ENCODE assay signal across 27 cellular contexts in genomic region chr3:46918202-46918601, GRCh38. TPM values are rescaled to one million over a fixed set of nuclear protein-coding genes. Genes with fewer than 3 reads are reported as not detected.
"Had no signal": no experiment of that assay in that cellular context is flagged by ENCODE, and none has a peak within 500 bp of the region (broad histone marks: within the 10 kb centered on the region; RNA-seq: fewer than 3 reads in every experiment).

No MANE protein-coding gene starts in this region.

- H3K4me3 ChIP-seq: ascending aorta, PC-9 had no signal

- H3K27me3 Mint-ChIP-seq: activated B cell treated with CpG ODN at 0.5 μM for 24 hours; activated CD4-positive, alpha-beta T cell treated with anti-CD3 and anti-CD28 coated beads, Interleukin-2, amount 10 ng/mL, durations not matched to agents 24 days and 14 days; activated CD8-positive, alpha-beta memory T cell treated with anti-CD3 and anti-CD28 coated beads, Interleukin-2, amount 10 ng/mL, durations not matched to agents 7 days and 5 days; activated T-cell treated with anti-CD3 and anti-CD28 coated beads, Interleukin-2, amount 50 U/mL, for 24 hours; brain; central memory CD8-positive, alpha-beta T cell had no signal

- H3K27me3 ChIP-seq: ascending aorta had no signal

- H2AFZ ChIP-seq: PC-9 had no signal

- H3K4me1 ChIP-seq: ascending aorta had no signal

- DNase-seq: activated B cell treated with CpG ODN at 0.5 μM for 24 hours; activated CD4-positive, alpha-beta T cell treated with anti-CD3 and anti-CD28 coated beads for 1 hour; activated CD4-positive, alpha-beta T cell treated with anti-CD3 and anti-CD28 coated beads, Interleukin-2, amount 10 ng/mL, durations not matched to agents 24 days and 14 days; activated CD4-positive, alpha-beta T cell treated with anti-CD3 and anti-CD28 coated beads, Interleukin-2, amount 50 U/mL, for 48 hours; activated CD8-positive, alpha-beta memory T cell treated with anti-CD3 and anti-CD28 coated beads, Interleukin-2, amount 10 ng/mL, durations not matched to agents 7 days and 5 days; activated effector memory CD4-positive, alpha-beta T cell treated with Interleukin-2 at 50 U/mL for 16 hours; activated naive CD4-positive, alpha-beta T cell; activated T-cell treated with anti-CD3 and anti-CD28 coated beads, Interleukin-2, amount 50 U/mL, for 24 hours; amniotic stem cell; IMR-90; KG1; NCI-H1092; NCI-H1417; NCI-H1930; NCI-H345; NCI-H510A; NCI-H526 treated with DMSO at 0.1 percent for 48 hours; PC-9; SHP77 treated with DMSO at 0.1 percent for 48 hours; T-helper 2 cell; T1000 had no signal

- H3K4me2 ChIP-seq: PC-9 had no signal

- H3K27ac ChIP-seq: ascending aorta, PC-9 had no signal

- H3K9me3 Mint-ChIP-seq: activated B cell treated with CpG ODN at 0.5 μM for 24 hours; activated T-cell treated with anti-CD3 and anti-CD28 coated beads, Interleukin-2, amount 50 U/mL, for 24 hours; central memory CD8-positive, alpha-beta T cell had no signal

- H3K4me3 Mint-ChIP-seq: activated B cell treated with CpG ODN at 0.5 μM for 24 hours; activated CD4-positive, alpha-beta T cell treated with anti-CD3 and anti-CD28 coated beads, Interleukin-2, amount 10 ng/mL, durations not matched to agents 24 days and 14 days; activated CD8-positive, alpha-beta memory T cell treated with anti-CD3 and anti-CD28 coated beads, Interleukin-2, amount 10 ng/mL, durations not matched to agents 7 days and 5 days; activated T-cell treated with anti-CD3 and anti-CD28 coated beads, Interleukin-2, amount 50 U/mL, for 24 hours; activated T-helper 1 cell treated with anti-CD3 and anti-CD28 coated beads, Interleukin-12 subunit alpha, Interleukin-12 subunit beta, Interleukin-2, Interleukin-4 antibody, amounts not matched to agents 30 ng/mL and 10 ng/mL and 1 ng/mL, durations not matched to agents 14 hours and 24 hours and 36 hours; brain; central memory CD8-positive, alpha-beta T cell had no signal

- H3K9me3 ChIP-seq: ascending aorta had no signal

- H3K27ac Mint-ChIP-seq: activated B cell treated with CpG ODN at 0.5 μM for 24 hours; activated CD4-positive, alpha-beta T cell treated with anti-CD3 and anti-CD28 coated beads, Interleukin-2, amount 10 ng/mL, durations not matched to agents 24 days and 14 days; activated CD8-positive, alpha-beta memory T cell treated with anti-CD3 and anti-CD28 coated beads, Interleukin-2, amount 10 ng/mL, durations not matched to agents 7 days and 5 days; activated T-cell treated with anti-CD3 and anti-CD28 coated beads, Interleukin-2, amount 50 U/mL, for 24 hours; activated T-helper 1 cell treated with anti-CD3 and anti-CD28 coated beads, Interleukin-12 subunit alpha, Interleukin-12 subunit beta, Interleukin-2, Interleukin-4 antibody, amounts not matched to agents 30 ng/mL and 10 ng/mL and 1 ng/mL, durations not matched to agents 14 hours and 24 hours and 36 hours; brain had no signal

- ATAC-seq: activated CD8-positive, alpha-beta memory T cell treated with anti-CD3 and anti-CD28 coated beads, Interleukin-2, amount 10 ng/mL, durations not matched to agents 7 days and 5 days had no signal

RNA-seq across cellular contexts. Expression of gene PTH1R, which starts 40.7 kb away (rescaled TPM):
- total RNA-seq: activated B cell treated with CpG ODN at 0.5 μM for 24 hours; activated CD4-positive, alpha-beta T cell treated with anti-CD3 and anti-CD28 coated beads, Interleukin-2, amount 10 ng/mL, durations not matched to agents 24 days and 14 days; activated CD8-positive, alpha-beta memory T cell treated with anti-CD3 and anti-CD28 coated beads, Interleukin-2, amount 10 ng/mL, durations not matched to agents 7 days and 5 days; activated T-helper 1 cell treated with anti-CD3 and anti-CD28 coated beads, Interleukin-12 subunit alpha, Interleukin-12 subunit beta, Interleukin-2, Interleukin-4 antibody, amounts not matched to agents 30 ng/mL and 10 ng/mL and 1 ng/mL, durations not matched to agents 14 hours and 24 hours and 36 hours; MCF 10A; PC-9; SK-MEL-5 had no signal

RNA-seq across cellular contexts. Expression of gene MYL3, which starts 55.0 kb away (rescaled TPM):
- total RNA-seq: activated B cell treated with CpG ODN at 0.5 μM for 24 hours; activated CD4-positive, alpha-beta T cell treated with anti-CD3 and anti-CD28 coated beads, Interleukin-2, amount 10 ng/mL, durations not matched to agents 24 days and 14 days; activated CD8-positive, alpha-beta memory T cell treated with anti-CD3 and anti-CD28 coated beads, Interleukin-2, amount 10 ng/mL, durations not matched to agents 7 days and 5 days; activated T-helper 1 cell treated with anti-CD3 and anti-CD28 coated beads, Interleukin-12 subunit alpha, Interleukin-12 subunit beta, Interleukin-2, Interleukin-4 antibody, amounts not matched to agents 30 ng/mL and 10 ng/mL and 1 ng/mL, durations not matched to agents 14 hours and 24 hours and 36 hours; IMR-90; MCF 10A; PC-9; SK-MEL-5 had no signal
